19 cellular contexts compared by ENCODE assay signal in genomic region chr20:4008877-4009276, GRCh38. TPM values are rescaled to one million over a fixed set of nuclear protein-coding genes. Genes with fewer than 3 reads are reported as not detected.
DNase-seq lines count a peak whose midpoint lies in the region; ATAC-seq, FAIRE-seq and TF ChIP-seq lines count a peak whose summit lies in the region.
"Had no signal": no experiment of that assay in that cellular context is flagged by ENCODE, and none has a peak within 500 bp of the region (broad histone marks: within the 10 kb centered on the region; RNA-seq: fewer than 3 reads in every experiment).

No MANE protein-coding gene starts in this region.

- H3K23ac ChIP-seq in IMR-90 (ENCODE audit: low read depth, low read length) (no peak overlapping the region), mesenchymal stem cell (ENCODE audit: low read length in 2 of 2) (no peak overlapping the region)

- H3K9ac ChIP-seq in IMR-90 (ENCODE audit: low read depth, low read length): no peak overlapping the region
- peak overlapping the region; percentile 11 for H3K9ac ChIP-seq in mesenchymal stem cell (ENCODE audit: low read length)

- H3K79me1 ChIP-seq in IMR-90 (ENCODE audit: low read depth in 1 of 2, low read length in 2 of 2) (peaks cover 13 to 76% of the 10 kb centered on the region in 2 experiments), mesenchymal stem cell (replicated peaks; ENCODE audit: low read length, poor library complexity, severe bottlenecking) (peaks cover 14% of the 10 kb centered on the region)

- no peak overlapping the region for H3K4me2 ChIP-seq in IMR-90 (ENCODE audit: low read depth, low read length)
- no peak overlapping the region for H3K4me2 ChIP-seq in mesenchymal stem cell (ENCODE audit: low read length, poor library complexity, severe bottlenecking)

- POLR2A ChIA-PET in IMR-90 (lab: Charles Lee; ENCODE audit: unreplicated experiment): no interaction called here

- H2AFZ ChIP-seq in IMR-90 (replicated peaks; ENCODE audit: low read length, poor library complexity) (no peak overlapping the region), mesenchymal stem cell (ENCODE audit: low read depth, low read length) (no peak overlapping the region)

- no peaks in the 10 kb centered on the region for H3K27me3 ChIP-seq in IMR-90 (ENCODE audit: control insufficient read depth, insufficient read depth, low read length)
- H3K27me3 ChIP-seq in mesenchymal stem cell (ENCODE audit: control insufficient read depth in 1 of 2, insufficient read depth in 1 of 2, low read length in 2 of 2): no peaks in the 10 kb centered on the region

- H2BK5ac ChIP-seq in IMR-90 (ENCODE audit: low read depth, low read length, poor library complexity, severe bottlenecking) (no peak overlapping the region), mesenchymal stem cell (ENCODE audit: low read depth, low read length, poor library complexity, severe bottlenecking) (no peak overlapping the region)

- TF ChIP-seq RAD21 in IMR-90 (IDR thresholded peaks at IDR 0.05; ENCODE audit: low read length): no peak

- H3K27ac ChIP-seq in IMR-90 (ENCODE audit: insufficient read depth, low read length): no peak overlapping the region
- no peak overlapping the region for H3K27ac ChIP-seq in VCaP
- no peak overlapping the region for H3K27ac ChIP-seq in mesenchymal stem cell (ENCODE audit: low read length, poor library complexity, severe bottlenecking)

- no TSS peak for BruUV-seq in IMR-90 (replicated peaks; lab: Mats Ljungman, UMichigan)

- H4K8ac ChIP-seq in IMR-90 (ENCODE audit: low read depth in 2 of 2, low read length in 2 of 2) (no peak overlapping the region), mesenchymal stem cell (ENCODE audit: low read length) (no peak overlapping the region)

- no peak for TF ChIP-seq POLR2A in IMR-90 (IDR thresholded peaks at IDR 0.05; ENCODE audit: low read depth, low read length)
- no peak for TF ChIP-seq POLR2A in GM12891 (IDR thresholded peaks at IDR 0.05; ENCODE audit: low read depth, low read length)

- H3K9me1 ChIP-seq in IMR-90 (ENCODE audit: insufficient read depth, low read length): peaks cover 10% of the 10 kb centered on the region

- in situ Hi-C loops in IMR-90 (cut with MboI; ENCODE audit: low sequenced_read_pairs): no loop called here

- H4K5ac ChIP-seq in IMR-90 (ENCODE audit: low read depth, low read length): no peak overlapping the region

- H3K36me3 ChIP-seq in IMR-90 (ENCODE audit: control insufficient read depth, insufficient read depth, low read length) (peaks cover 7% of the 10 kb centered on the region), mesenchymal stem cell (ENCODE audit: control insufficient read depth in 1 of 2, insufficient read depth in 2 of 2, low read depth in 1 of 2, low read length in 2 of 2) (peaks cover 0 to 44% of the 10 kb centered on the region in 2 experiments)

- no peak overlapping the region for H2BK12ac ChIP-seq in mesenchymal stem cell (ENCODE audit: low read length in 2 of 2)

- H4K91ac ChIP-seq in IMR-90 (ENCODE audit: insufficient read depth, low read depth, low read length) (no peak overlapping the region; the same call in 1 of the 2 replicates), mesenchymal stem cell (ENCODE audit: low read length) (no peak overlapping the region)

- DNase-seq in GM10266 (ENCODE audit: extremely low spot score): no peak
- no peak for DNase-seq in IMR-90
- no peak for DNase-seq in mesenchymal stem cell
- DNase-seq in NCI-H1436 (lab: John Stamatoyannopoulos, UW): no peak
- DNase-seq in GM12891 (ENCODE audit: insufficient read length, low spot score): no peak
- no peak for DNase-seq in DMS79 (lab: John Stamatoyannopoulos, UW)
- DNase-seq: C1 segment of cervical spinal cord, COR-L47, DMS53, NCI-H1092, NCI-H1694, NCI-H2107, NCI-H345, NCI-H526 treated with DMSO at 0.1 percent for 48 hours, SHP77 treated with DMSO at 0.1 percent for 48 hours, T-helper 2 cell had no signal

- H3K4me1 ChIP-seq in IMR-90 (ENCODE audit: control insufficient read depth, insufficient read depth, low read length): peaks cover 11% of the 10 kb centered on the region
- no peaks in the 10 kb centered on the region for H3K4me1 ChIP-seq in mesenchymal stem cell (ENCODE audit: control insufficient read depth, insufficient read depth, low read depth, low read length)

- FAIRE-seq in GM12891 (lab: Jason Lieb, UNC): no peak
- FAIRE-seq: H54 had no signal

- H3K56ac ChIP-seq in IMR-90 (ENCODE audit: extremely low read depth, insufficient read depth, low read length): no peak overlapping the region

- no peak overlapping the region for H2BK15ac ChIP-seq in IMR-90 (ENCODE audit: low read depth, low read length)
- no peak overlapping the region for H2BK15ac ChIP-seq in mesenchymal stem cell (ENCODE audit: low read depth, poor library complexity, severe bottlenecking)

- intact Hi-C loops in IMR-90 (cut with micrococcal nuclease): no loop called here

- H3K4me3 ChIP-seq in IMR-90 (ENCODE audit: insufficient read depth, low read depth, low read length) (no peak overlapping the region), mesenchymal stem cell (ENCODE audit: insufficient read depth in 1 of 2, low read depth in 1 of 2, low read length in 2 of 2) (no peak overlapping the region)

- H2BK120ac ChIP-seq in IMR-90 (ENCODE audit: low read depth, low read length) (no peak overlapping the region), mesenchymal stem cell (ENCODE audit: low read depth, low read length) (no peak overlapping the region)

- peaks cover 77% of the 10 kb centered on the region for H4K20me1 ChIP-seq in IMR-90 (ENCODE audit: insufficient read depth, low read length)

- TF ChIP-seq CTCF in GM10266 (IDR thresholded peaks at IDR 0.05; ENCODE audit: control insufficient read depth, insufficient read depth, low read depth, missing control alignments): peak; percentile 30
- TF ChIP-seq CTCF in IMR-90 (conservative IDR thresholded peaks at IDR 0.05; ENCODE audit: low read depth, low read length): no peak
- peak; percentile 49 for TF ChIP-seq CTCF in VCaP (conservative IDR thresholded peaks at IDR 0.05)

- no peak overlapping the region for H3K18ac ChIP-seq in IMR-90 (ENCODE audit: low read depth, low read length)
- no peak overlapping the region for H3K18ac ChIP-seq in mesenchymal stem cell (ENCODE audit: low read depth in 1 of 2, low read length in 2 of 2)

- H3K4ac ChIP-seq in IMR-90 (ENCODE audit: low read depth, low read length) (no peak overlapping the region), mesenchymal stem cell (ENCODE audit: low read depth in 1 of 2, low read length in 2 of 2) (no peak overlapping the region)

- dilution Hi-C loops in IMR-90 (cut with HindIII; ENCODE audit: low sequenced_read_pairs, unreplicated experiment): no loop called here

- WGBS in IMR-90 (ENCODE audit: extremely low coverage in 2 of 2, insufficient read length in 1 of 2), 2 experiments: 100% methylated on average over 1 of the region's 2 CpGs; no CpG with 5 or more reads in 1 of the 2 experiments
- WGBS in mesenchymal stem cell: 96% methylated on average over 2 of the region's 2 CpGs

- H3K9me3 ChIP-seq in IMR-90 (ENCODE audit: control insufficient read depth, insufficient read depth, low read length) (no peaks in the 10 kb centered on the region), mesenchymal stem cell (ENCODE audit: control insufficient read depth, low read length) (no peaks in the 10 kb centered on the region)

- CTCF ChIA-PET in IMR-90 (lab: Yijun Ruan, JAX): no interaction called here

- H2BK20ac ChIP-seq in IMR-90 (ENCODE audit: low read depth, low read length): no peak overlapping the region

- H3K14ac ChIP-seq in IMR-90 (replicated peaks; ENCODE audit: low read depth, low read length) (no peak overlapping the region), mesenchymal stem cell (ENCODE audit: low read length in 2 of 2) (no peak overlapping the region)

- ATAC-seq in IMR-90 (ENCODE audit: low read depth): no peak
- ATAC-seq in GM21515 (IDR thresholded peaks at IDR 0.05; ENCODE audit: unreplicated experiment): no peak

- H2AK5ac ChIP-seq in IMR-90 (ENCODE audit: low read depth, low read length) (0 out of 2 replicates have a peak overlapping the region, but pooled peaks have one; percentile 64), mesenchymal stem cell (ENCODE audit: low read length, severe bottlenecking) (no peak overlapping the region)

- H2AK9ac ChIP-seq in IMR-90 (replicated peaks; ENCODE audit: low read depth, low read length, poor library complexity): no peak overlapping the region

TF ChIP-seq in IMR-90, 13 proteins besides CTCF, POLR2A, EP300 and RAD21:
- TF ChIP-seq RCOR1 (IDR thresholded peaks at IDR 0.05; ENCODE audit: insufficient replicate concordance, low read length) (no peak), RFX5 (IDR thresholded peaks at IDR 0.05; ENCODE audit: low read depth, low read length) (no peak)

TF ChIP-seq in GM12891, 5 proteins besides CTCF, POLR2A, EP300 and RAD21:
- TF ChIP-seq TAF1 (IDR thresholded peaks at IDR 0.05; ENCODE audit: low read depth, low read length) (no peak), PAX5 (IDR thresholded peaks at IDR 0.05; ENCODE audit: insufficient read depth, low read length, severe bottlenecking) (no peak), POU2F2 (IDR thresholded peaks at IDR 0.05; ENCODE audit: low read depth, low read length) (no peak), SPI1 (IDR thresholded peaks at IDR 0.05; ENCODE audit: low read depth, low read length) (no peak), POLR2AphosphoS5 (IDR thresholded peaks at IDR 0.05; ENCODE audit: low read depth, low read length) (no peak)
TF ChIP-seq in GM12891: peak in this region for 0.

RNA-seq across cellular contexts. Expression of gene RNF24, which starts 6.5 kb away (rescaled TPM):
- 11.3 and 12.5 TPM in 2 replicates for total RNA-seq in IMR-90 (2012; rRNA removed)
- polyA plus RNA-seq in IMR-90 (2012; rRNA removed): 9.1 and 11.3 TPM in 2 replicates
- 6.6 and 7.3 TPM in 2 replicates for polyA plus RNA-seq in IMR-90 (2012; cell fraction: cytosol; rRNA removed)
- 6.4 and 11.0 TPM in 2 replicates for polyA plus RNA-seq in IMR-90 (2012; cell fraction: nucleus; rRNA removed; ENCODE audit: low replicate concordance)
- 57.4 TPM for polyA plus RNA-seq in mesenchymal stem cell (2013, experiment 1 of 2)
- polyA plus RNA-seq in mesenchymal stem cell (2013, experiment 2 of 2): 56.4 TPM
- 3.4 TPM for polyA plus RNA-seq in GM12891 (2012; ENCODE audit: low read depth, missing spikeins)
